ENCODE assay signal across 1 cellular context in genomic region chr2:15259356-15259756, GRCh38.
TF ChIP-seq lines count a peak whose summit lies in the region.

No MANE protein-coding gene starts in this region.

TF ChIP-seq in HepG2, 621 proteins besides CTCF, POLR2A, EP300 and RAD21 (continued from another document):
- TF ChIP-seq ZNF512 (CRISPR knock-in tag; IDR thresholded peaks at IDR 0.05) (no peak), ZNF772 (CRISPR knock-in tag; IDR thresholded peaks at IDR 0.05) (no peak), SATB2 (CRISPR knock-in tag; IDR thresholded peaks at IDR 0.05) (no peak), ZNF777 (CRISPR knock-in tag; IDR thresholded peaks at IDR 0.05) (no peak)
